3 cellular contexts compared by ENCODE assay signal in the genomic region with DNA sequence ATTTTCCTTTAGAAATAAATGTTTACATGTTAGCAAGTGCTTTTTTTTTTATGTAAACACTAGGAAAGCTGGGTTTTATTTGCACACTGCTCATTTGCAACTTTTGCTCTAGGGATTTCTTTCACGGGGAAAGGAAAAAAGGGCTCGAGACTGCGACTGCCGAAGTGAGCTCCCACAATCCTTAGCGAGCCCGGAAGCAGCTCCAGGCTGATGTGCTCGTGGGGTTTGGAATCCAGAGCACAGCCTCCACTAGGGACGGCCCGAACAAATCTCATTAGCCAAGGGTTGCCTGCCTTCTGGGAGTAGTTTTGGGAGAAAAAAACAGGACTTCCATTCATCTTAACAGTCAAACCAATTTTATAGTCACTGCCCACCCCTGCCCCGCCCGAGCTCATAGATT.
TF ChIP-seq lines count a peak whose summit lies in the region.

No MANE protein-coding gene starts in this region.

TF ChIP-seq in SK-N-SH, 30 proteins besides CTCF, POLR2A, EP300 and RAD21:
- TF ChIP-seq FOXM1 (IDR thresholded peaks at IDR 0.05; ENCODE audit: low read depth) = no peak
- no peak for TF ChIP-seq TEAD4 (IDR thresholded peaks at IDR 0.05; ENCODE audit: borderline replicate concordance, insufficient read depth)
- no peak for TF ChIP-seq YY1 (IDR thresholded peaks at IDR 0.05; ENCODE audit: low read depth)
- TF ChIP-seq TAF1 (IDR thresholded peaks at IDR 0.05; ENCODE audit: borderline replicate concordance, low read depth, low read length) = no peak
- TF ChIP-seq ELF1 (IDR thresholded peaks at IDR 0.05) = 0 out of 2 replicates have a peak, but pooled peaks have one; percentile 15
- no peak for TF ChIP-seq RFX5 (IDR thresholded peaks at IDR 0.05; ENCODE audit: low read length)
- TF ChIP-seq SIN3A (IDR thresholded peaks at IDR 0.05; ENCODE audit: borderline replicate concordance, low read depth, low read length) = no peak
TF ChIP-seq in SK-N-SH: peak in this region for 1.

TF ChIP-seq in SK-N-SH treated with all-trans-retinoic acid at 6 μM for 48 hours, 23 proteins besides CTCF, POLR2A, EP300 and RAD21:
- TF ChIP-seq CSDC2 (CRISPR knock-in tag; IDR thresholded peaks at IDR 0.05) (no peak), GLIS3 (CRISPR knock-in tag; IDR thresholded peaks at IDR 0.05) (no peak), BACH2 (CRISPR knock-in tag; IDR thresholded peaks at IDR 0.05; ENCODE audit: borderline replicate concordance) (no peak), ISL1 (CRISPR knock-in tag; IDR thresholded peaks at IDR 0.05) (no peak), ZFP30 (CRISPR knock-in tag; IDR thresholded peaks at IDR 0.05) (no peak), ZFP3 (CRISPR knock-in tag; IDR thresholded peaks at IDR 0.05) (no peak), ARNTL (CRISPR knock-in tag; IDR thresholded peaks at IDR 0.05; ENCODE audit: borderline replicate concordance, low read depth) (no peak), ZNF70 (CRISPR knock-in tag; IDR thresholded peaks at IDR 0.05) (no peak), OSR1 (CRISPR knock-in tag; IDR thresholded peaks at IDR 0.05) (no peak), ZNF8 (CRISPR knock-in tag; IDR thresholded peaks at IDR 0.05) (no peak)
- TF ChIP-seq, protein P1, sequence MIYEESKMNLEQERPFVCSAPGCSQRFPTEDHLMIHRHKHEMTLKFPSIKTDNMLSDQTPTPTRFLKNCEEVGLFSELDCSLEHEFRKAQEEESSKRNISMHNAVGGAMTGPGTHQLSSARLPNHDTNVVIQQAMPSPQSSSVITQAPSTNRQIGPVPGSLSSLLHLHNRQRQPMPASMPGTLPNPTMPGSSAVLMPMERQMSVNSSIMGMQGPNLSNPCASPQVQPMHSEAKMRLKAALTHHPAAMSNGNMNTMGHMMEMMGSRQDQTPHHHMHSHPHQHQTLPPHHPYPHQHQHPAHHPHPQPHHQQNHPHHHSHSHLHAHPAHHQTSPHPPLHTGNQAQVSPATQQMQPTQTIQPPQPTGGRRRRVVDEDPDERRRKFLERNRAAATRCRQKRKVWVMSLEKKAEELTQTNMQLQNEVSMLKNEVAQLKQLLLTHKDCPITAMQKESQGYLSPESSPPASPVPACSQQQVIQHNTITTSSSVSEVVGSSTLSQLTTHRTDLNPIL (CRISPR knock-in tag; IDR thresholded peaks at IDR 0.05; ENCODE audit: low read depth) = no peak
- TF ChIP-seq, protein P2, sequence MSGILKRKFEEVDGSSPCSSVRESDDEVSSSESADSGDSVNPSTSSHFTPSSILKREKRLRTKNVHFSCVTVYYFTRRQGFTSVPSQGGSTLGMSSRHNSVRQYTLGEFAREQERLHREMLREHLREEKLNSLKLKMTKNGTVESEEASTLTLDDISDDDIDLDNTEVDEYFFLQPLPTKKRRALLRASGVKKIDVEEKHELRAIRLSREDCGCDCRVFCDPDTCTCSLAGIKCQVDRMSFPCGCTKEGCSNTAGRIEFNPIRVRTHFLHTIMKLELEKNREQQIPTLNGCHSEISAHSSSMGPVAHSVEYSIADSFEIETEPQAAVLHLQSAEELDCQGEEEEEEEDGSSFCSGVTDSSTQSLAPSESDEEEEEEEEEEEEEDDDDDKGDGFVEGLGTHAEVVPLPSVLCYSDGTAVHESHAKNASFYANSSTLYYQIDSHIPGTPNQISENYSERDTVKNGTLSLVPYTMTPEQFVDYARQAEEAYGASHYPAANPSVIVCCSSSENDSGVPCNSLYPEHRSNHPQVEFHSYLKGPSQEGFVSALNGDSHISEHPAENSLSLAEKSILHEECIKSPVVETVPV (CRISPR knock-in tag; IDR thresholded peaks at IDR 0.05) = no peak
- TF ChIP-seq, protein P3, sequence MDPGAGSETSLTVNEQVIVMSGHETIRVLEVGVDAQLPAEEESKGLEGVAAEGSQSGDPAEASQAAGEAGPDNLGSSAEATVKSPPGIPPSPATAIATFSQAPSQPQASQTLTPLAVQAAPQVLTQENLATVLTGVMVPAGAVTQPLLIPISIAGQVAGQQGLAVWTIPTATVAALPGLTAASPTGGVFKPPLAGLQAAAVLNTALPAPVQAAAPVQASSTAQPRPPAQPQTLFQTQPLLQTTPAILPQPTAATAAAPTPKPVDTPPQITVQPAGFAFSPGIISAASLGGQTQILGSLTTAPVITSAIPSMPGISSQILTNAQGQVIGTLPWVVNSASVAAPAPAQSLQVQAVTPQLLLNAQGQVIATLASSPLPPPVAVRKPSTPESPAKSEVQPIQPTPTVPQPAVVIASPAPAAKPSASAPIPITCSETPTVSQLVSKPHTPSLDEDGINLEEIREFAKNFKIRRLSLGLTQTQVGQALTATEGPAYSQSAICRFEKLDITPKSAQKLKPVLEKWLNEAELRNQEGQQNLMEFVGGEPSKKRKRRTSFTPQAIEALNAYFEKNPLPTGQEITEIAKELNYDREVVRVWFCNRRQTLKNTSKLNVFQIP (CRISPR knock-in tag; IDR thresholded peaks at IDR 0.05; ENCODE audit: borderline replicate concordance, low read depth) = no peak

TF ChIP-seq in K562, 482 proteins besides CTCF, POLR2A, EP300 and RAD21:
- TF ChIP-seq U2AF2 (optimal IDR thresholded peaks at IDR 0.05; ENCODE audit: low read depth, low read length) (no peak), ETV1 (tag; conservative IDR thresholded peaks at IDR 0.05; ENCODE audit: low read depth) (peak; percentile 40), FOXK2 (conservative IDR thresholded peaks at IDR 0.05 in 1 of 2, IDR thresholded peaks at IDR 0.05 in 1 of 2; ENCODE audit: low read depth in 2 of 2) (no peak), BCOR (IDR thresholded peaks at IDR 0.05) (no peak), NFYB (IDR thresholded peaks at IDR 0.05; ENCODE audit: extremely low read depth, insufficient read length) (no peak), ZNF175 (CRISPR knock-in tag; IDR thresholded peaks at IDR 0.05; ENCODE audit: low read depth) (0 out of 2 replicates have a peak, but pooled peaks have one; percentile 32), ZKSCAN8 (CRISPR knock-in tag; IDR thresholded peaks at IDR 0.05) (0 out of 2 replicates have a peak, but pooled peaks have one; percentile 32), MXI1 (IDR thresholded peaks at IDR 0.05; ENCODE audit: low read depth, low read length) (no peak), GABPA (tag; conservative IDR thresholded peaks at IDR 0.05; ENCODE audit: low read depth) (peak; percentile 62), ELF1 (tag; IDR thresholded peaks at IDR 0.05) (peak; percentile 55; the same call in 1 of the 2 replicates), CXXC5 (CRISPR knock-in tag; IDR thresholded peaks at IDR 0.05) (peak; percentile 24; the same call in 1 of the 2 replicates), ZNF143 (CRISPR knock-in tag; IDR thresholded peaks at IDR 0.05) (peak; percentile 63), MTF1 (CRISPR knock-in tag; IDR thresholded peaks at IDR 0.05; ENCODE audit: borderline replicate concordance) (no peak), L3MBTL2 (IDR thresholded peaks at IDR 0.05) (peak; percentile 52; the same call in 1 of the 2 replicates), OTX1 (CRISPR knock-in tag; IDR thresholded peaks at IDR 0.05) (no peak), SRSF9 (IDR thresholded peaks at IDR 0.05; ENCODE audit: borderline replicate concordance, low read depth, low read length) (no peak), SREBF1 (IDR thresholded peaks at IDR 0.05; ENCODE audit: borderline replicate concordance, low read depth, low read length) (no peak), SP1 (CRISPR knock-in tag; IDR thresholded peaks at IDR 0.05) (no peak), ZNF12 (CRISPR knock-in tag; IDR thresholded peaks at IDR 0.05) (no peak), SAFB (IDR thresholded peaks at IDR 0.05; ENCODE audit: borderline replicate concordance, low read depth, low read length) (no peak), SP2 (IDR thresholded peaks at IDR 0.05; ENCODE audit: extremely low read depth, low read depth, low read length, poor library complexity, severe bottlenecking) (no peak), ZNF436 (CRISPR knock-in tag; IDR thresholded peaks at IDR 0.05) (no peak)
- TF ChIP-seq, protein P4, sequence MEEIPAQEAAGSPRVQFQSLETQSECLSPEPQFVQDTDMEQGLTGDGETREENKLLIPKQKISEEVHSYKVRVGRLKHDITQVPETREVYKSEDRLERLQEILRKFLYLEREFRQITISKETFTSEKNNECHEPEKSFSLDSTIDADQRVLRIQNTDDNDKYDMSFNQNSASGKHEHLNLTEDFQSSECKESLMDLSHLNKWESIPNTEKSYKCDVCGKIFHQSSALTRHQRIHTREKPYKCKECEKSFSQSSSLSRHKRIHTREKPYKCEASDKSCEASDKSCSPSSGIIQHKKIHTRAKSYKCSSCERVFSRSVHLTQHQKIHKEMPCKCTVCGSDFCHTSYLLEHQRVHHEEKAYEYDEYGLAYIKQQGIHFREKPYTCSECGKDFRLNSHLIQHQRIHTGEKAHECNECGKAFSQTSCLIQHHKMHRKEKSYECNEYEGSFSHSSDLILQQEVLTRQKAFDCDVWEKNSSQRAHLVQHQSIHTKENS (CRISPR knock-in tag; IDR thresholded peaks at IDR 0.05) = no peak
- TF ChIP-seq, protein P5, sequence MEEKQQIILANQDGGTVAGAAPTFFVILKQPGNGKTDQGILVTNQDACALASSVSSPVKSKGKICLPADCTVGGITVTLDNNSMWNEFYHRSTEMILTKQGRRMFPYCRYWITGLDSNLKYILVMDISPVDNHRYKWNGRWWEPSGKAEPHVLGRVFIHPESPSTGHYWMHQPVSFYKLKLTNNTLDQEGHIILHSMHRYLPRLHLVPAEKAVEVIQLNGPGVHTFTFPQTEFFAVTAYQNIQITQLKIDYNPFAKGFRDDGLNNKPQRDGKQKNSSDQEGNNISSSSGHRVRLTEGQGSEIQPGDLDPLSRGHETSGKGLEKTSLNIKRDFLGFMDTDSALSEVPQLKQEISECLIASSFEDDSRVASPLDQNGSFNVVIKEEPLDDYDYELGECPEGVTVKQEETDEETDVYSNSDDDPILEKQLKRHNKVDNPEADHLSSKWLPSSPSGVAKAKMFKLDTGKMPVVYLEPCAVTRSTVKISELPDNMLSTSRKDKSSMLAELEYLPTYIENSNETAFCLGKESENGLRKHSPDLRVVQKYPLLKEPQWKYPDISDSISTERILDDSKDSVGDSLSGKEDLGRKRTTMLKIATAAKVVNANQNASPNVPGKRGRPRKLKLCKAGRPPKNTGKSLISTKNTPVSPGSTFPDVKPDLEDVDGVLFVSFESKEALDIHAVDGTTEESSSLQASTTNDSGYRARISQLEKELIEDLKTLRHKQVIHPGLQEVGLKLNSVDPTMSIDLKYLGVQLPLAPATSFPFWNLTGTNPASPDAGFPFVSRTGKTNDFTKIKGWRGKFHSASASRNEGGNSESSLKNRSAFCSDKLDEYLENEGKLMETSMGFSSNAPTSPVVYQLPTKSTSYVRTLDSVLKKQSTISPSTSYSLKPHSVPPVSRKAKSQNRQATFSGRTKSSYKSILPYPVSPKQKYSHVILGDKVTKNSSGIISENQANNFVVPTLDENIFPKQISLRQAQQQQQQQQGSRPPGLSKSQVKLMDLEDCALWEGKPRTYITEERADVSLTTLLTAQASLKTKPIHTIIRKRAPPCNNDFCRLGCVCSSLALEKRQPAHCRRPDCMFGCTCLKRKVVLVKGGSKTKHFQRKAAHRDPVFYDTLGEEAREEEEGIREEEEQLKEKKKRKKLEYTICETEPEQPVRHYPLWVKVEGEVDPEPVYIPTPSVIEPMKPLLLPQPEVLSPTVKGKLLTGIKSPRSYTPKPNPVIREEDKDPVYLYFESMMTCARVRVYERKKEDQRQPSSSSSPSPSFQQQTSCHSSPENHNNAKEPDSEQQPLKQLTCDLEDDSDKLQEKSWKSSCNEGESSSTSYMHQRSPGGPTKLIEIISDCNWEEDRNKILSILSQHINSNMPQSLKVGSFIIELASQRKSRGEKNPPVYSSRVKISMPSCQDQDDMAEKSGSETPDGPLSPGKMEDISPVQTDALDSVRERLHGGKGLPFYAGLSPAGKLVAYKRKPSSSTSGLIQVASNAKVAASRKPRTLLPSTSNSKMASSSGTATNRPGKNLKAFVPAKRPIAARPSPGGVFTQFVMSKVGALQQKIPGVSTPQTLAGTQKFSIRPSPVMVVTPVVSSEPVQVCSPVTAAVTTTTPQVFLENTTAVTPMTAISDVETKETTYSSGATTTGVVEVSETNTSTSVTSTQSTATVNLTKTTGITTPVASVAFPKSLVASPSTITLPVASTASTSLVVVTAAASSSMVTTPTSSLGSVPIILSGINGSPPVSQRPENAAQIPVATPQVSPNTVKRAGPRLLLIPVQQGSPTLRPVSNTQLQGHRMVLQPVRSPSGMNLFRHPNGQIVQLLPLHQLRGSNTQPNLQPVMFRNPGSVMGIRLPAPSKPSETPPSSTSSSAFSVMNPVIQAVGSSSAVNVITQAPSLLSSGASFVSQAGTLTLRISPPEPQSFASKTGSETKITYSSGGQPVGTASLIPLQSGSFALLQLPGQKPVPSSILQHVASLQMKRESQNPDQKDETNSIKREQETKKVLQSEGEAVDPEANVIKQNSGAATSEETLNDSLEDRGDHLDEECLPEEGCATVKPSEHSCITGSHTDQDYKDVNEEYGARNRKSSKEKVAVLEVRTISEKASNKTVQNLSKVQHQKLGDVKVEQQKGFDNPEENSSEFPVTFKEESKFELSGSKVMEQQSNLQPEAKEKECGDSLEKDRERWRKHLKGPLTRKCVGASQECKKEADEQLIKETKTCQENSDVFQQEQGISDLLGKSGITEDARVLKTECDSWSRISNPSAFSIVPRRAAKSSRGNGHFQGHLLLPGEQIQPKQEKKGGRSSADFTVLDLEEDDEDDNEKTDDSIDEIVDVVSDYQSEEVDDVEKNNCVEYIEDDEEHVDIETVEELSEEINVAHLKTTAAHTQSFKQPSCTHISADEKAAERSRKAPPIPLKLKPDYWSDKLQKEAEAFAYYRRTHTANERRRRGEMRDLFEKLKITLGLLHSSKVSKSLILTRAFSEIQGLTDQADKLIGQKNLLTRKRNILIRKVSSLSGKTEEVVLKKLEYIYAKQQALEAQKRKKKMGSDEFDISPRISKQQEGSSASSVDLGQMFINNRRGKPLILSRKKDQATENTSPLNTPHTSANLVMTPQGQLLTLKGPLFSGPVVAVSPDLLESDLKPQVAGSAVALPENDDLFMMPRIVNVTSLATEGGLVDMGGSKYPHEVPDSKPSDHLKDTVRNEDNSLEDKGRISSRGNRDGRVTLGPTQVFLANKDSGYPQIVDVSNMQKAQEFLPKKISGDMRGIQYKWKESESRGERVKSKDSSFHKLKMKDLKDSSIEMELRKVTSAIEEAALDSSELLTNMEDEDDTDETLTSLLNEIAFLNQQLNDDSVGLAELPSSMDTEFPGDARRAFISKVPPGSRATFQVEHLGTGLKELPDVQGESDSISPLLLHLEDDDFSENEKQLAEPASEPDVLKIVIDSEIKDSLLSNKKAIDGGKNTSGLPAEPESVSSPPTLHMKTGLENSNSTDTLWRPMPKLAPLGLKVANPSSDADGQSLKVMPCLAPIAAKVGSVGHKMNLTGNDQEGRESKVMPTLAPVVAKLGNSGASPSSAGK (IDR thresholded peaks at IDR 0.05) = peak; percentile 56
TF ChIP-seq in K562: peak in this region for 9.
